ENCODE assay signal across 24 cellular contexts in genomic region chr5:87499478-87500410, GRCh38.
DNase-seq lines count a peak whose midpoint lies in the region; ATAC-seq, FAIRE-seq and TF ChIP-seq lines count a peak whose summit lies in the region.
"Had no signal": no experiment of that assay in that cellular context is flagged by ENCODE, and none has a peak within 500 bp of the region (broad histone marks: within the 10 kb centered on the region; RNA-seq: fewer than 3 reads in every experiment).

No MANE protein-coding gene starts in this region.

- H4K91ac ChIP-seq in H1 (replicated peaks; ENCODE audit: insufficient read length, low read length): no peak overlapping the region

- H3K27me3 Mint-ChIP-seq in CD4-positive, alpha-beta memory T cell: peaks cover 9% of the 10 kb centered on the region in 2 donors
- no peaks in the 10 kb centered on the region for H3K27me3 Mint-ChIP-seq in activated naive CD4-positive, alpha-beta T cell treated with anti-CD3 and anti-CD28 coated beads for 36 hours (ENCODE audit: low read depth)
- H3K27me3 Mint-ChIP-seq: type B pancreatic cell had no signal

- H3K18ac ChIP-seq in H1 (ENCODE audit: extremely low read depth, low read length): no peak overlapping the region

- intact Hi-C loops in Right ventricle myocardium superior (cut with DNase I): no loop called here
- intact Hi-C loops in cardiac septum (cut with DNase I): no loop called here
- intact Hi-C loops in CD4-positive, alpha-beta memory T cell (cut with micrococcal nuclease): no loop called here
- intact Hi-C loops in activated naive CD4-positive, alpha-beta T cell treated with anti-CD3 and anti-CD28 coated beads for 36 hours (cut with micrococcal nuclease): no loop called here

- H3K27ac Mint-ChIP-seq in CD4-positive, alpha-beta memory T cell: no peak overlapping the region
- no peak overlapping the region for H3K27ac Mint-ChIP-seq in activated naive CD4-positive, alpha-beta T cell treated with anti-CD3 and anti-CD28 coated beads for 36 hours
- H3K27ac Mint-ChIP-seq: activated CD8-positive, alpha-beta T cell treated with anti-CD3 and anti-CD28 coated beads, Interleukin-2, amount 10 ng/mL, durations not matched to agents 7 days and 5 days; activated T-cell treated with anti-CD3 and anti-CD28 coated beads, Interleukin-2, amount 50 U/mL, for 72 hours; type B pancreatic cell had no signal

- H3K79me2 ChIP-seq in H1 (ENCODE audit: control insufficient read depth in 1 of 2, insufficient read depth in 2 of 2, low read length in 2 of 2): no peaks in the 10 kb centered on the region

- H3K4me3 Mint-ChIP-seq in CD4-positive, alpha-beta memory T cell: no peak overlapping the region
- H3K4me3 Mint-ChIP-seq in activated naive CD4-positive, alpha-beta T cell treated with anti-CD3 and anti-CD28 coated beads for 36 hours: no peak overlapping the region
- H3K4me3 Mint-ChIP-seq: activated CD8-positive, alpha-beta T cell treated with anti-CD3 and anti-CD28 coated beads, Interleukin-2, amount 10 ng/mL, durations not matched to agents 7 days and 5 days; activated T-cell treated with anti-CD3 and anti-CD28 coated beads, Interleukin-2, amount 50 U/mL, for 72 hours; type B pancreatic cell had no signal

- no peak overlapping the region for H2BK12ac ChIP-seq in H1 (ENCODE audit: low read depth, low read length)

- H3K79me1 ChIP-seq in H1 (ENCODE audit: low read depth, low read length): no peaks in the 10 kb centered on the region

- CTCF ChIA-PET in H1 (lab: Charles Lee; ENCODE audit: partially characterized antibody): interaction anchor here (0.5 to 1.2 kb wide), 2 partner anchors 282 to 488 kb away, joined by 3 read pairs; no protein-coding TSS in a partner anchor
- CTCF ChIA-PET in CD4-positive, alpha-beta memory T cell (lab: Charles Lee; ENCODE audit: partially characterized antibody): no interaction called here
- CTCF ChIA-PET in activated naive CD4-positive, alpha-beta T cell treated with anti-CD3 and anti-CD28 coated beads for 36 hours (lab: Charles Lee): no interaction called here

- peaks cover 0 to 2% of the 10 kb centered on the region in 2 donors for H3K36me3 Mint-ChIP-seq in CD4-positive, alpha-beta memory T cell
- H3K36me3 Mint-ChIP-seq in activated naive CD4-positive, alpha-beta T cell treated with anti-CD3 and anti-CD28 coated beads for 36 hours (ENCODE audit: low read depth): no peaks in the 10 kb centered on the region
- H3K36me3 Mint-ChIP-seq: type B pancreatic cell had no signal

- 89% methylated on average over 21 of the region's 21 CpGs; no CpG with 5 or more reads in 1 of the 2 experiments for WGBS in H1 (ENCODE audit: extremely low coverage in 1 of 2, insufficient coverage in 1 of 2, insufficient read length in 1 of 2, insufficient replicate concordance in 2 of 2, low coverage in 1 of 2, low lambda C conversion rate in 2 of 2, missing lambda C conversion rate in 1 of 2), 2 experiments

- peak overlapping the region; percentile 14; the same call in 1 of the 2 replicates for H2AFZ ChIP-seq in H1 (ENCODE audit: low read length)

- no peak overlapping the region for H3K14ac ChIP-seq in H1 (ENCODE audit: insufficient read length)

- H3K4me3 ChIP-seq in H1 (ENCODE audit: extremely low read depth in 1 of 4, insufficient read depth in 2 of 4, low read depth in 3 of 4, low read length in 4 of 4): no peak overlapping the region
- H3K4me3 ChIP-seq in CD4-positive, alpha-beta memory T cell (ENCODE audit: low read length in 2 of 2): no peak overlapping the region
- H3K4me3 ChIP-seq: adrenal gland, heart right ventricle, MG63 had no signal

- no peak for TF ChIP-seq EP300 in H1 (IDR thresholded peaks at IDR 0.05; ENCODE audit: borderline replicate concordance in 1 of 2, low read depth in 2 of 2, low read length in 2 of 2)

- H3K9me3 ChIP-seq in H1 (ENCODE audit: insufficient read depth in 2 of 2, low read depth in 1 of 2, low read length in 1 of 2): no peaks in the 10 kb centered on the region
- H3K9me3 ChIP-seq in CD4-positive, alpha-beta memory T cell (ENCODE audit: control insufficient read depth in 1 of 2, low read length in 2 of 2): peaks cover 0 to 3% of the 10 kb centered on the region in 2 donors
- H3K9me3 ChIP-seq: MG63 had no signal

- TF ChIP-seq POLR2A in H1 (IDR thresholded peaks at IDR 0.05; ENCODE audit: control extremely low read depth in 1 of 2, low read depth in 2 of 2, low read length in 2 of 2): no peak

- no peak overlapping the region for H3K27ac ChIP-seq in H1 (ENCODE audit: low read depth, low read length)
- no peak overlapping the region for H3K27ac ChIP-seq in CD4-positive, alpha-beta memory T cell (ENCODE audit: low read depth, low read length)
- H3K27ac ChIP-seq: adrenal gland, heart right ventricle, WERI-Rb-1 had no signal

- ATAC-seq in Right ventricle myocardium superior (ENCODE audit: poor library complexity) (no peak), GM21360 (IDR thresholded peaks at IDR 0.05; ENCODE audit: unreplicated experiment) (no peak), GM21723 (IDR thresholded peaks at IDR 0.05; ENCODE audit: unreplicated experiment) (no peak)
- ATAC-seq: activated CD8-positive, alpha-beta T cell treated with anti-CD3 and anti-CD28 coated beads, Interleukin-2, amount 10 ng/mL, durations not matched to agents 7 days and 5 days; activated T-cell treated with anti-CD3 and anti-CD28 coated beads, Interleukin-2, amount 50 U/mL, for 72 hours had no signal

- FAIRE-seq in H1 (lab: Jason Lieb, UNC): no peak
- FAIRE-seq: keratinocyte had no signal

- peak overlapping the region; percentile 51; the same call in 1 of the 2 replicates for H4K8ac ChIP-seq in H1 (ENCODE audit: extremely low read depth, insufficient read depth, low read length)

- no peak overlapping the region for H3K56ac ChIP-seq in H1 (replicated peaks; ENCODE audit: insufficient read length, low read depth, low read length)

- no peak overlapping the region for H3K23ac ChIP-seq in H1 (ENCODE audit: insufficient read length)

- H3K4me1 ChIP-seq in H1 (replicated peaks in 1 of 4; ENCODE audit: control insufficient read depth in 3 of 4, insufficient read depth in 4 of 4, low read length in 3 of 4): no peaks in the 10 kb centered on the region
- no peaks in the 10 kb centered on the region for H3K4me1 ChIP-seq in CD4-positive, alpha-beta memory T cell (ENCODE audit: insufficient read depth, low read length)
- H3K4me1 ChIP-seq: adrenal gland, heart right ventricle had no signal

- no peak overlapping the region for H2BK20ac ChIP-seq in H1 (ENCODE audit: low read length)

- no peak overlapping the region for H3K4me2 ChIP-seq in H1 (ENCODE audit: insufficient read depth in 1 of 2, low read depth in 2 of 2, low read length in 2 of 2)

- H3K23me2 ChIP-seq in H1 (ENCODE audit: low read depth, low read length): no peaks in the 10 kb centered on the region; the same call in 1 of the 2 replicates

- no peak overlapping the region for H2BK120ac ChIP-seq in H1 (replicated peaks; ENCODE audit: low read depth, low read length)

- DNase-seq in Right ventricle myocardium superior (peak; percentile 34), cardiac septum (ENCODE audit: low spot score) (no peak), MV-4-11 (lab: John Stamatoyannopoulos, UW) (peak; percentile 26), H1 (ENCODE audit: low read depth in 1 of 2, low spot score in 2 of 2) (peak in 1 of 2 experiments; percentile 44)
- DNase-seq in CD4-positive, alpha-beta memory T cell: no peak
- DNase-seq in activated naive CD4-positive, alpha-beta T cell treated with anti-CD3 and anti-CD28 coated beads for 36 hours: no peak
- DNase-seq: ACHN; activated CD8-positive, alpha-beta T cell treated with anti-CD3 and anti-CD28 coated beads, Interleukin-2, amount 10 ng/mL, durations not matched to agents 7 days and 5 days; activated T-cell treated with anti-CD3 and anti-CD28 coated beads, Interleukin-2, amount 50 U/mL, for 72 hours; adrenal gland; central memory CD4-positive, alpha-beta T cell; effector memory CD4-positive, alpha-beta T cell; MG63; NCI-H2081 treated with DMSO at 0.1 percent for 48 hours; NCI-H82; RPMI8226; stimulated activated CD4-positive, alpha-beta T cell treated with anti-CD3 and anti-CD28 coated beads, Interleukin-12 subunit alpha, Interleukin-12 subunit beta, amount 100 ng/mL, for 4 hours; stimulated activated naive CD4-positive, alpha-beta T cell; WERI-Rb-1 had no signal

- peaks cover 0 to 24% (median 15%) of the 10 kb centered on the region in 8 donors for H3K9me3 Mint-ChIP-seq in CD4-positive, alpha-beta memory T cell
- H3K9me3 Mint-ChIP-seq in activated naive CD4-positive, alpha-beta T cell treated with anti-CD3 and anti-CD28 coated beads for 36 hours: peaks cover 6% of the 10 kb centered on the region
- H3K9me3 Mint-ChIP-seq: type B pancreatic cell had no signal

- TF ChIP-seq CTCF in H1 (IDR thresholded peaks at IDR 0.05; ENCODE audit: control extremely low read depth in 1 of 3, insufficient read depth in 1 of 3, low read depth in 1 of 3, low read length in 3 of 3): no peak

- H3K4me1 Mint-ChIP-seq in CD4-positive, alpha-beta memory T cell: no peaks in the 10 kb centered on the region
- no peaks in the 10 kb centered on the region for H3K4me1 Mint-ChIP-seq in activated naive CD4-positive, alpha-beta T cell treated with anti-CD3 and anti-CD28 coated beads for 36 hours (ENCODE audit: low read depth)

- no peaks in the 10 kb centered on the region for H3K36me3 ChIP-seq in H1 (ENCODE audit: control insufficient read depth in 2 of 4, insufficient read depth in 4 of 4, low read length in 3 of 4)
- no peaks in the 10 kb centered on the region for H3K36me3 ChIP-seq in CD4-positive, alpha-beta memory T cell (ENCODE audit: insufficient read depth, low read length)
- H3K36me3 ChIP-seq: adrenal gland, heart right ventricle, MG63, WERI-Rb-1 had no signal

- no peaks in the 10 kb centered on the region for H4K20me1 ChIP-seq in H1 (replicated peaks in 1 of 2; ENCODE audit: control insufficient read depth in 1 of 2, insufficient read depth in 2 of 2, low read length in 2 of 2)

- no peak overlapping the region for H4K5ac ChIP-seq in H1 (ENCODE audit: insufficient read length, low read depth, low read length)

- no peak overlapping the region for H2AK5ac ChIP-seq in H1 (ENCODE audit: low read depth, low read length)

- H2BK15ac ChIP-seq in H1 (ENCODE audit: low read length): no peak overlapping the region

- no peaks in the 10 kb centered on the region for H3K27me3 ChIP-seq in H1 (replicated peaks in 1 of 4; ENCODE audit: control insufficient read depth in 3 of 4, extremely low read depth in 1 of 4, insufficient read depth in 3 of 4, low read length in 3 of 4)
- no peaks in the 10 kb centered on the region for H3K27me3 ChIP-seq in CD4-positive, alpha-beta memory T cell (ENCODE audit: insufficient read depth, low read length)
- H3K27me3 ChIP-seq: adrenal gland, heart right ventricle had no signal

- TF ChIP-seq RAD21 in H1 (IDR thresholded peaks at IDR 0.05 in 1 of 2, conservative IDR thresholded peaks at IDR 0.05 in 1 of 2; ENCODE audit: low read depth in 2 of 2, low read length in 2 of 2): no peak

- no peak overlapping the region for H3K9ac ChIP-seq in H1 (replicated peaks in 1 of 4; ENCODE audit: extremely low read depth in 1 of 4, low read depth in 3 of 4, low read length in 3 of 4)

- H3K4ac ChIP-seq in H1 (replicated peaks; ENCODE audit: insufficient read length, low read depth, low read length): no peak overlapping the region

- H2BK5ac ChIP-seq in H1 (ENCODE audit: low read depth, low read length): no peak overlapping the region

- POLR2A ChIA-PET in H1 (lab: Charles Lee; ENCODE audit: partially characterized antibody): no interaction called here
- POLR2A ChIA-PET in CD4-positive, alpha-beta memory T cell (lab: Charles Lee; ENCODE audit: partially characterized antibody): no interaction called here

Comparison
In these comparisons a context has a peak if more than half of its experiments do, and no peak if none do; other contexts are left out.
1. DNase-seq: peak in Right ventricle myocardium superior (single experiment) and MV-4-11 (single experiment); none in cardiac septum (single experiment), CD4-positive, alpha-beta memory T cell (0 of 5) and activated naive CD4-positive, alpha-beta T cell treated with anti-CD3 and anti-CD28 coated beads for 36 hours (single experiment).